8 cellular contexts compared by ENCODE assay signal in the genomic region with DNA sequence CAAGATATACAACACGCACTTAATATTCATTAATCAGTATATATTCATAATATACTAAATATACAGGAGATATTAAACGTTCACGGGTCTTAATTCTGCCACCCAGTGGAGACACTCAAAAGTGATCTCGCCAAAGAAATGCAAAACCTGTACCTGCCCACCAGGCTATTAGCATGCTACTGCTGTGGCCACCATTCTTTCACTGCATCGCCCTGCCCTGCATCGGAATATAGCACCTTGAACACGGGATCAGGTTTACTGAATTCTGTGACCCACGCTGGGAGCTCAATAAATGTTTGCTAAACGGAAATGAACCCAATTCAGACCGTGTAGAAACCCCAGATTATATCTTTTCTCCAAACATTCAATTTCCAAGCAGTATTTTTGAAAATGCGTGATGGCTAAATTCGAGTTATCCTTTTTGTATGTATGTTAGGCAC.
DNase-seq lines count a peak whose midpoint lies in the region; ATAC-seq and TF ChIP-seq lines count a peak whose summit lies in the region.

No MANE protein-coding gene starts in this region.

- DNase-seq in DMS53 treated with DMSO at 0.1 percent for 48 hours (lab: John Stamatoyannopoulos, UW; ENCODE audit: unreplicated experiment): peak; percentile 45
- DNase-seq in HPDE6-E6E7 (ENCODE audit: extremely low spot score): peak; percentile 50
- peak; percentile 73 for DNase-seq in RPMI8226
- peak in 3 of 4 experiments; percentile 2 to 21 (median 20) for DNase-seq in activated naive CD4-positive, alpha-beta T cell (lab: John Stamatoyannopoulos, UW)
- peak; percentile 64 for DNase-seq in globus pallidus (ENCODE audit: low spot score)
- DNase-seq in cortex of kidney (lab: John Stamatoyannopoulos, UW): no peak

- no peaks in the 10 kb centered on the region for H3K36me3 ChIP-seq in neutrophil

- peak; percentile 56 for TF ChIP-seq CTCF in neutrophil (IDR thresholded peaks at IDR 0.05)

- peak overlapping the region; percentile 80 to 82 for H3K4me3 ChIP-seq in neutrophil (ENCODE audit: low read depth in 1 of 2, low read length in 1 of 2)

- H3K27me3 ChIP-seq in neutrophil: peaks cover 37% of the 10 kb centered on the region

- H3K4me1 ChIP-seq in neutrophil (ENCODE audit: control insufficient read depth in 1 of 2, insufficient read depth in 1 of 2, low read depth in 1 of 2, low read length in 1 of 2): peaks cover 31 to 32% of the 10 kb centered on the region in 2 experiments

- H3K27ac ChIP-seq in neutrophil: peak overlapping the region; percentile 96

- peak; percentile 41 for ATAC-seq in GM21390 (IDR thresholded peaks at IDR 0.05; ENCODE audit: unreplicated experiment)

- H3K9me3 ChIP-seq in neutrophil: no peaks in the 10 kb centered on the region
